In genomic region chr1:213656039-213656438, GRCh38 we compare ENCODE assay signal across 38 cellular contexts.
"Had no signal": no experiment of that assay in that cellular context is flagged by ENCODE, and none has a peak within 500 bp of the region (broad histone marks: within the 10 kb centered on the region; RNA-seq: fewer than 3 reads in every experiment).

No MANE protein-coding gene starts in this region.

- H3K9me3 Mint-ChIP-seq: activated CD4-positive, alpha-beta T cell treated with anti-CD3 and anti-CD28 coated beads, Interleukin-2, amount 10 ng/mL, durations not matched to agents 7 days and 5 days; activated CD8-positive, alpha-beta T cell treated with anti-CD3 and anti-CD28 coated beads for 36 hours; activated naive CD4-positive, alpha-beta T cell treated with anti-CD3 and anti-CD28 coated beads for 36 hours; activated naive CD4-positive, alpha-beta T cell treated with anti-CD3 and anti-CD28 coated beads, Interleukin-2, amount 50 U/mL, for 24 hours; activated naive CD8-positive, alpha-beta T cell treated with anti-CD3 and anti-CD28 coated beads for 36 hours; activated naive CD8-positive, alpha-beta T cell treated with anti-CD3 and anti-CD28 coated beads, Interleukin-2, amount 50 U/mL, for 24 hours; activated T-helper 1 cell treated with anti-CD3 and anti-CD28 coated beads, Interleukin-12 subunit alpha, Interleukin-12 subunit beta, Interleukin-2, Interleukin-4 antibody, amounts not matched to agents 30 ng/mL and 10 ng/mL and 1 ng/mL, durations not matched to agents 14 hours and 24 hours and 36 hours; activated T-helper 2 cell treated with anti-CD3 and anti-CD28 coated beads, Interferon-gamma antibody, Interleukin-2, Interleukin-4, amounts not matched to agents 10 μg/mL and 5 μg/mL and 100 μg/mL, durations not matched to agents 14 hours and 24 hours and 36 hours; brain; dendritic cell treated with granulocyte-macrophage colony-stimulating factor and Interleukin-4, amounts not matched to agents 40 ng/mL and 50 ng/mL, for 4 days; effector memory CD8-positive, alpha-beta T cell; T-helper 2 cell treated with Interferon-gamma antibody and Interleukin-4, amounts not matched to agents 5 μg/mL and 100 μg/mL, for 36 hours had no signal

- H3K36me3 ChIP-seq: adrenal gland, ascending aorta, breast epithelium, cardiac muscle cell, esophagus muscularis mucosa, gastrocnemius medialis, WERI-Rb-1 had no signal

- H3K27ac ChIP-seq: adrenal gland, ascending aorta, breast epithelium, cardiac muscle cell, coronary artery, dorsolateral prefrontal cortex, esophagus muscularis mucosa, foreskin keratinocyte, gastrocnemius medialis, WERI-Rb-1 had no signal

- H3K27me3 ChIP-seq: adrenal gland, ascending aorta, breast epithelium, cardiac muscle cell, esophagus muscularis mucosa, foreskin keratinocyte, gastrocnemius medialis had no signal

- H3K27ac Mint-ChIP-seq: activated CD4-positive, alpha-beta T cell treated with anti-CD3 and anti-CD28 coated beads for 36 hours; activated CD4-positive, alpha-beta T cell treated with anti-CD3 and anti-CD28 coated beads, Interleukin-2, amount 10 ng/mL, durations not matched to agents 7 days and 5 days; activated CD8-positive, alpha-beta memory T cell treated with anti-CD3 and anti-CD28 coated beads, Interleukin-2, amount 10 ng/mL, durations not matched to agents 7 days and 5 days; activated CD8-positive, alpha-beta T cell treated with anti-CD3 and anti-CD28 coated beads for 36 hours; activated naive CD4-positive, alpha-beta T cell treated with anti-CD3 and anti-CD28 coated beads for 36 hours; activated naive CD4-positive, alpha-beta T cell treated with anti-CD3 and anti-CD28 coated beads, Interleukin-2, amount 50 U/mL, for 24 hours; activated naive CD8-positive, alpha-beta T cell treated with anti-CD3 and anti-CD28 coated beads for 36 hours; activated naive CD8-positive, alpha-beta T cell treated with anti-CD3 and anti-CD28 coated beads, Interleukin-2, amount 50 U/mL, for 24 hours; activated T-helper 1 cell treated with anti-CD3 and anti-CD28 coated beads, Interleukin-12 subunit alpha, Interleukin-12 subunit beta, Interleukin-2, Interleukin-4 antibody, amounts not matched to agents 30 ng/mL and 10 ng/mL and 1 ng/mL, durations not matched to agents 14 hours and 24 hours and 36 hours; activated T-helper 2 cell treated with anti-CD3 and anti-CD28 coated beads, Interferon-gamma antibody, Interleukin-2, Interleukin-4, amounts not matched to agents 10 μg/mL and 5 μg/mL and 100 μg/mL, durations not matched to agents 14 hours and 24 hours and 36 hours; brain; dendritic cell treated with granulocyte-macrophage colony-stimulating factor and Interleukin-4, amounts not matched to agents 40 ng/mL and 50 ng/mL, for 4 days; effector memory CD8-positive, alpha-beta T cell; T-helper 17 cell; T-helper 2 cell treated with Interferon-gamma antibody and Interleukin-4, amounts not matched to agents 5 μg/mL and 100 μg/mL, for 36 hours had no signal

- H3K27me3 Mint-ChIP-seq: activated CD4-positive, alpha-beta T cell treated with anti-CD3 and anti-CD28 coated beads for 36 hours; activated CD8-positive, alpha-beta memory T cell treated with anti-CD3 and anti-CD28 coated beads, Interleukin-2, amount 10 ng/mL, durations not matched to agents 7 days and 5 days; activated naive CD4-positive, alpha-beta T cell treated with anti-CD3 and anti-CD28 coated beads, Interleukin-2, amount 50 U/mL, for 24 hours; activated naive CD8-positive, alpha-beta T cell treated with anti-CD3 and anti-CD28 coated beads for 36 hours; activated naive CD8-positive, alpha-beta T cell treated with anti-CD3 and anti-CD28 coated beads, Interleukin-2, amount 50 U/mL, for 24 hours; dendritic cell treated with granulocyte-macrophage colony-stimulating factor and Interleukin-4, amounts not matched to agents 40 ng/mL and 50 ng/mL, for 4 days; effector memory CD8-positive, alpha-beta T cell; T-helper 17 cell had no signal

- H3K4me1 Mint-ChIP-seq: activated CD4-positive, alpha-beta T cell treated with anti-CD3 and anti-CD28 coated beads for 36 hours; activated CD4-positive, alpha-beta T cell treated with anti-CD3 and anti-CD28 coated beads, Interleukin-2, amount 10 ng/mL, durations not matched to agents 7 days and 5 days; activated CD8-positive, alpha-beta memory T cell treated with anti-CD3 and anti-CD28 coated beads, Interleukin-2, amount 10 ng/mL, durations not matched to agents 7 days and 5 days; activated naive CD4-positive, alpha-beta T cell treated with anti-CD3 and anti-CD28 coated beads, Interleukin-2, amount 50 U/mL, for 24 hours; activated naive CD8-positive, alpha-beta T cell treated with anti-CD3 and anti-CD28 coated beads for 36 hours; activated naive CD8-positive, alpha-beta T cell treated with anti-CD3 and anti-CD28 coated beads, Interleukin-2, amount 50 U/mL, for 24 hours; brain; T-helper 17 cell had no signal

- H3K36me3 Mint-ChIP-seq: activated CD8-positive, alpha-beta memory T cell treated with anti-CD3 and anti-CD28 coated beads, Interleukin-2, amount 10 ng/mL, durations not matched to agents 7 days and 5 days; activated naive CD4-positive, alpha-beta T cell treated with anti-CD3 and anti-CD28 coated beads, Interleukin-2, amount 50 U/mL, for 24 hours; activated naive CD8-positive, alpha-beta T cell treated with anti-CD3 and anti-CD28 coated beads for 36 hours; brain had no signal

- DNase-seq: activated CD4-positive, alpha-beta T cell treated with anti-CD3 and anti-CD28 coated beads for 36 hours; activated CD4-positive, alpha-beta T cell treated with anti-CD3 and anti-CD28 coated beads, Interleukin-2, amount 10 ng/mL, durations not matched to agents 7 days and 5 days; activated CD4-positive, alpha-beta T cell treated with anti-CD3 and anti-CD28 coated beads, Interleukin-2, amount 50 U/mL, for 48 hours; activated CD4-positive, CD25-positive, alpha-beta regulatory T cell; activated CD4-positive, CD25-positive, alpha-beta regulatory T cell treated with anti-CD3 and anti-CD28 coated beads, Interleukin-2, amount 50 U/mL, for 72 hours; activated CD8-positive, alpha-beta memory T cell treated with anti-CD3 and anti-CD28 coated beads, Interleukin-2, amount 10 ng/mL, durations not matched to agents 7 days and 5 days; activated CD8-positive, alpha-beta memory T cell treated with anti-CD3 and anti-CD28 coated beads, Interleukin-2, amount 50 U/mL, for 4 hours; activated CD8-positive, alpha-beta T cell treated with anti-CD3 and anti-CD28 coated beads for 36 hours; activated effector memory CD4-positive, alpha-beta T cell treated with anti-CD3 and anti-CD28 coated beads, Interleukin-2, amount 50 U/mL, for 16 hours; activated naive CD4-positive, alpha-beta T cell treated with anti-CD3 and anti-CD28 coated beads for 36 hours; activated naive CD8-positive, alpha-beta T cell treated with anti-CD3 and anti-CD28 coated beads for 36 hours; activated naive CD8-positive, alpha-beta T cell treated with anti-CD3 and anti-CD28 coated beads, Interleukin-2, amount 50 U/mL, for 24 hours; activated T-cell treated with anti-CD3 and anti-CD28 coated beads, Interleukin-2, amount 50 U/mL, for 1 hour; activated T-cell treated with anti-CD3 and anti-CD28 coated beads, Interleukin-2, amount 50 U/mL, for 48 hours; adrenal gland; amygdala; central memory CD4-positive, alpha-beta T cell; cerebellar nuclear complex; dorsolateral prefrontal cortex; effector memory CD8-positive, alpha-beta T cell; erythroblast; foreskin keratinocyte; gastrocnemius medialis; T-helper 1 cell; T-helper 17 cell; T1000; WERI-Rb-1 had no signal

- H3K4me1 ChIP-seq: adrenal gland, ascending aorta, breast epithelium, esophagus muscularis mucosa, foreskin keratinocyte, gastrocnemius medialis had no signal

- H3K4me3 Mint-ChIP-seq: activated CD4-positive, alpha-beta T cell treated with anti-CD3 and anti-CD28 coated beads for 36 hours; activated CD4-positive, alpha-beta T cell treated with anti-CD3 and anti-CD28 coated beads, Interleukin-2, amount 10 ng/mL, durations not matched to agents 7 days and 5 days; activated CD8-positive, alpha-beta memory T cell treated with anti-CD3 and anti-CD28 coated beads, Interleukin-2, amount 10 ng/mL, durations not matched to agents 7 days and 5 days; activated CD8-positive, alpha-beta T cell treated with anti-CD3 and anti-CD28 coated beads for 36 hours; activated naive CD4-positive, alpha-beta T cell treated with anti-CD3 and anti-CD28 coated beads for 36 hours; activated naive CD4-positive, alpha-beta T cell treated with anti-CD3 and anti-CD28 coated beads, Interleukin-2, amount 50 U/mL, for 24 hours; activated naive CD8-positive, alpha-beta T cell treated with anti-CD3 and anti-CD28 coated beads for 36 hours; activated naive CD8-positive, alpha-beta T cell treated with anti-CD3 and anti-CD28 coated beads, Interleukin-2, amount 50 U/mL, for 24 hours; activated T-helper 1 cell treated with anti-CD3 and anti-CD28 coated beads, Interleukin-12 subunit alpha, Interleukin-12 subunit beta, Interleukin-2, Interleukin-4 antibody, amounts not matched to agents 30 ng/mL and 10 ng/mL and 1 ng/mL, durations not matched to agents 14 hours and 24 hours and 36 hours; brain; dendritic cell treated with granulocyte-macrophage colony-stimulating factor and Interleukin-4, amounts not matched to agents 40 ng/mL and 50 ng/mL, for 4 days; effector memory CD8-positive, alpha-beta T cell; T-helper 17 cell; T-helper 2 cell treated with Interferon-gamma antibody and Interleukin-4, amounts not matched to agents 5 μg/mL and 100 μg/mL, for 36 hours had no signal

- H3K9me3 ChIP-seq: adrenal gland, ascending aorta, breast epithelium, esophagus muscularis mucosa, gastrocnemius medialis had no signal

- ATAC-seq: activated CD4-positive, alpha-beta T cell treated with anti-CD3 and anti-CD28 coated beads for 36 hours; activated CD8-positive, alpha-beta memory T cell treated with anti-CD3 and anti-CD28 coated beads, Interleukin-2, amount 10 ng/mL, durations not matched to agents 7 days and 5 days; activated CD8-positive, alpha-beta T cell treated with anti-CD3 and anti-CD28 coated beads for 36 hours; activated naive CD8-positive, alpha-beta T cell treated with anti-CD3 and anti-CD28 coated beads, Interleukin-2, amount 50 U/mL, for 24 hours; effector memory CD8-positive, alpha-beta T cell; foreskin keratinocyte; gastrocnemius medialis; T-helper 17 cell had no signal

- H3K4me3 ChIP-seq: adrenal gland, ascending aorta, breast epithelium, cardiac muscle cell, coronary artery, dorsolateral prefrontal cortex, esophagus muscularis mucosa, gastrocnemius medialis had no signal
